In the genomic region with DNA sequence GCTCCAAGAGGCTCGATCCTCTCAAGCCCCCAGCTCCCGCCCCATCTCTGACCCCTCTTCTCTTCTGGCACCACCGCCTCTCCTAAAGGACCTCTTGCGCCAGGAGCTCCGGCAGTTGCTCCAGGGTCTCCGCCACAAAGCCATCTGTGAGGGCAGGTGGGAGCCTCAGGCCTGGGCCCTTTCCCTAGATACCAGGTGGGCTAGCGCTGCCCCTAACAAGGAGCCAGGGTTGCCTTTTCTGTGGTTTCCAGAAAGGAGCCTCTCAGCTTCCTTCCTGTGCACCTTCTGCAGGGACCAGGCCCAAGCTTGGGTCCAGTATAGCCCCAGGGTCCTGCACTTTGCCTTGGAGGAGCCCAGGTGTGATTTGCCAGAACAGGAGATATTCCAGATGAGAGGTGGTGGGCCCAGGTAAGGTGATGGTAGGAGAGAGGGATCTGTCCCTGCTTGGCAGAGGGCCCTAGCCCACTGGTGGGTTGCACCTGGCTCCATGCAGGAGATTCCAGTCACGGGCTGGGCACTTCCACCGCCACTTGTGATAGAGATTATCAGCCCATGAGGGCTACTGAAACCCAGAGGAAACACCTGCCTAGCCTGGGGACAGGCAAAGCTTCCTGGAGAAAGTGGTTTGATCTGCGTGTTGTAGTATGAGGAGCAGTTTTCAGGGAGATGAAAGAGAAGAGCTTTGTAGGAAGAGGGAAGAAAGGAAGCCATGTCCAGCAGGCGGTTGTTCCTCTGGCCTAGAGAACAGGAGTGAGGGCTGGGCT, we compare ENCODE assay signal across 8 cellular contexts. TPM values are rescaled to one million over a fixed set of nuclear protein-coding genes. Genes with fewer than 3 reads are reported as not detected.
DNase-seq lines count a peak whose midpoint lies in the region; TF ChIP-seq lines count a peak whose summit lies in the region.

No MANE protein-coding gene starts in this region.

- no peak overlapping the region for H3K27ac ChIP-seq in CD8-positive, alpha-beta memory T cell (ENCODE audit: low read depth, low read length)
- H3K27ac ChIP-seq in effector memory CD4-positive, alpha-beta T cell (ENCODE audit: insufficient read depth, low read length, poor library complexity, severe bottlenecking) = no peak overlapping the region
- H3K27ac ChIP-seq in neuronal stem cell (replicated peaks; ENCODE audit: low read length) = no peak overlapping the region

- H3K14ac ChIP-seq in neuronal stem cell (ENCODE audit: low read length) = no peak overlapping the region

- no peak overlapping the region for H4K8ac ChIP-seq in neuronal stem cell (ENCODE audit: low read depth, low read length)

- H3K27ac Mint-ChIP-seq in CD8-positive, alpha-beta memory T cell = peak overlapping the region in 4 of 8 donors; percentile 26 to 90 (median 64)

- no peak for TF ChIP-seq CTCF in GM10248 (IDR thresholded peaks at IDR 0.05; ENCODE audit: control extremely low read depth, extremely low read depth, low read depth, missing control alignments)

- no peaks in the 10 kb centered on the region for H3K27me3 Mint-ChIP-seq in CD8-positive, alpha-beta memory T cell

- H2AFZ ChIP-seq in neuronal stem cell (ENCODE audit: low read length) = peak overlapping the region; percentile 99

- H3K9me3 Mint-ChIP-seq in CD8-positive, alpha-beta memory T cell = no peaks in the 10 kb centered on the region

- H3K9me3 ChIP-seq in CD8-positive, alpha-beta memory T cell (ENCODE audit: low read length) = no peaks in the 10 kb centered on the region
- no peaks in the 10 kb centered on the region for H3K9me3 ChIP-seq in effector memory CD4-positive, alpha-beta T cell (ENCODE audit: control insufficient read depth, low read length)
- H3K9me3 ChIP-seq in neuronal stem cell (replicated peaks in 1 of 2; ENCODE audit: control insufficient read depth in 2 of 2, insufficient read depth in 1 of 2, low read depth in 1 of 2, low read length in 2 of 2) = no peaks in the 10 kb centered on the region

- peak overlapping the region; percentile 78 for H3K18ac ChIP-seq in neuronal stem cell (ENCODE audit: low read length)

- peak overlapping the region; percentile 91 to 98 (median 94) for H3K4me3 Mint-ChIP-seq in CD8-positive, alpha-beta memory T cell

- peak overlapping the region; percentile 92 for H3K4me2 ChIP-seq in neuronal stem cell (ENCODE audit: insufficient read depth, low read length, poor library complexity, severe bottlenecking)

- peak overlapping the region; percentile 16 for H2BK5ac ChIP-seq in neuronal stem cell (ENCODE audit: low read length)

- no peak overlapping the region for H3K4ac ChIP-seq in neuronal stem cell (ENCODE audit: low read length)

- TF ChIP-seq POLR2A in erythroblast (IDR thresholded peaks at IDR 0.05; ENCODE audit: low read length) = no peak

- no peak overlapping the region for H4K91ac ChIP-seq in neuronal stem cell (ENCODE audit: low read depth, low read length, poor library complexity)

- H3K27me3 ChIP-seq in CD8-positive, alpha-beta memory T cell (ENCODE audit: insufficient read depth, low read length, poor library complexity, severe bottlenecking) = no peaks in the 10 kb centered on the region
- no peaks in the 10 kb centered on the region for H3K27me3 ChIP-seq in effector memory CD4-positive, alpha-beta T cell (replicated peaks; ENCODE audit: control insufficient read depth, insufficient read depth, low read length, poor library complexity, severe bottlenecking)
- H3K27me3 ChIP-seq in neuronal stem cell (ENCODE audit: control insufficient read depth in 3 of 3, insufficient read depth in 3 of 3, low read depth in 1 of 3, low read length in 3 of 3) = no peaks in the 10 kb centered on the region

- H2BK12ac ChIP-seq in neuronal stem cell (ENCODE audit: low read length) = no peak overlapping the region

- no peaks in the 10 kb centered on the region for H3K36me3 ChIP-seq in CD8-positive, alpha-beta memory T cell (ENCODE audit: insufficient read depth, low read length)
- H3K36me3 ChIP-seq in effector memory CD4-positive, alpha-beta T cell (ENCODE audit: control insufficient read depth, insufficient read depth, low read length) = no peaks in the 10 kb centered on the region
- peaks cover 2 to 10% of the 10 kb centered on the region in 2 donors for H3K36me3 ChIP-seq in neuronal stem cell (replicated peaks in 1 of 2; ENCODE audit: control insufficient read depth in 2 of 2, insufficient read depth in 2 of 2, low read length in 2 of 2)

- H3K79me1 ChIP-seq in neuronal stem cell (ENCODE audit: low read depth, low read length) = peaks cover 2% of the 10 kb centered on the region

- peak overlapping the region; percentile 19 for H2BK15ac ChIP-seq in neuronal stem cell (ENCODE audit: low read length)

- peaks cover 0 to 2% (median 0%) of the 10 kb centered on the region in 3 donors for H3K36me3 Mint-ChIP-seq in CD8-positive, alpha-beta memory T cell

- CTCF ChIA-PET in CD8-positive, alpha-beta memory T cell (lab: Charles Lee) = interaction anchor here (0.6 to 2.0 kb wide), 6 partner anchors 9 to 46 kb away, joined by 3 to 5 read pairs (median 4); a partner anchor contains a TSS
- CTCF ChIA-PET in GM10248 (lab: Yijun Ruan, JAX) = interaction anchor here (1.0 to 6.4 kb wide), 7 partner anchors 13 to 661 kb away, joined by 3 to 59 read pairs (median 6); no protein-coding TSS in a partner anchor

- peak overlapping the region; percentile 35 for H3K23ac ChIP-seq in neuronal stem cell (ENCODE audit: low read depth, low read length, poor library complexity)

- DNase-seq in CD8-positive, alpha-beta memory T cell = no peak
- DNase-seq in NCI-H510A treated with DMSO at 0.1 percent for 48 hours (lab: John Stamatoyannopoulos, UW) (peak; percentile 87), neuronal stem cell (ENCODE audit: low spot score) (no peak), C1 segment of cervical spinal cord (lab: John Stamatoyannopoulos, UW) (no peak), erythroblast (lab: John Stamatoyannopoulos, UW) (no peak), GM10248 (ENCODE audit: extremely low spot score) (no peak), D341Med (ENCODE audit: low spot score) (no peak)
- DNase-seq in effector memory CD4-positive, alpha-beta T cell = no peak

- H3K4me1 ChIP-seq in CD8-positive, alpha-beta memory T cell (ENCODE audit: insufficient read depth, low read length) = peaks cover 8% of the 10 kb centered on the region
- peaks cover 9% of the 10 kb centered on the region for H3K4me1 ChIP-seq in effector memory CD4-positive, alpha-beta T cell (ENCODE audit: control insufficient read depth, insufficient read depth, low read length, poor library complexity, severe bottlenecking)
- peaks cover 18 to 29% of the 10 kb centered on the region in 2 donors for H3K4me1 ChIP-seq in neuronal stem cell (ENCODE audit: control insufficient read depth in 2 of 2, insufficient read depth in 1 of 2, low read depth in 1 of 2, low read length in 2 of 2)

- POLR2A ChIA-PET in CD8-positive, alpha-beta memory T cell (lab: Charles Lee) = interaction anchor here (0.8 kb wide), 1 partner anchor 23 kb away, joined by 6 read pairs; a partner anchor contains a TSS
- POLR2A ChIA-PET in GM10248 (lab: Yijun Ruan, JAX) = interaction anchor here (0.6 to 1.0 kb wide), 2 partner anchors 16 to 17 kb away, joined by 3 to 4 read pairs; a partner anchor contains a TSS

- peak overlapping the region; percentile 68 for H3K9ac ChIP-seq in neuronal stem cell (ENCODE audit: low read depth, low read length, poor library complexity)

- H2AK5ac ChIP-seq in neuronal stem cell (ENCODE audit: low read depth, low read length) = peak overlapping the region; percentile 66

- H3K4me3 ChIP-seq in CD8-positive, alpha-beta memory T cell (ENCODE audit: low read length) = peak overlapping the region; percentile 60
- H3K4me3 ChIP-seq in effector memory CD4-positive, alpha-beta T cell (ENCODE audit: insufficient read depth, low read depth, low read length, poor library complexity, severe bottlenecking) = peak overlapping the region; percentile 75
- H3K4me3 ChIP-seq in neuronal stem cell (ENCODE audit: low read length in 2 of 2) = peak overlapping the region; percentile 63 to 83

- no CpG with 5 or more reads among the region's 11 CpGs for WGBS in neuronal stem cell (ENCODE audit: extremely low coverage in 2 of 2, insufficient read length in 2 of 2, insufficient replicate concordance in 1 of 2), 2 donors

- no peak overlapping the region for H2BK120ac ChIP-seq in neuronal stem cell (ENCODE audit: low read depth, low read length)

- peaks cover 10 to 21% (median 14%) of the 10 kb centered on the region in 3 donors for H3K4me1 Mint-ChIP-seq in CD8-positive, alpha-beta memory T cell

RNA-seq across cellular contexts. Expression of a gene that starts 1.0 kb away (rescaled TPM):
- 1 to 10 TPM; 2.7 to 3.4 TPM for total RNA-seq in CD8-positive, alpha-beta memory T cell
- 0.43 TPM for polyA plus RNA-seq in CD8-positive, alpha-beta memory T cell
- polyA plus RNA-seq in neuronal stem cell (2013, experiment 1 of 2) = 5.3 TPM
- 5.5 TPM for polyA plus RNA-seq in neuronal stem cell (2013, experiment 2 of 2)

RNA-seq across cellular contexts. Expression of a gene that starts 13.4 kb away (rescaled TPM):
- total RNA-seq in CD8-positive, alpha-beta memory T cell = 10 to 100 TPM; 39.7 to 41.7 TPM
- polyA plus RNA-seq in CD8-positive, alpha-beta memory T cell = 1.9 TPM
- polyA plus RNA-seq in neuronal stem cell (2013, experiment 1 of 2) = 64.3 TPM
- polyA plus RNA-seq in neuronal stem cell (2013, experiment 2 of 2) = 60.7 TPM

RNA-seq across cellular contexts. Expression of a gene that starts 17.7 kb away (rescaled TPM):
- total RNA-seq in CD8-positive, alpha-beta memory T cell = 100 to 1,000 TPM; 184 to 205 TPM
- 190 TPM for polyA plus RNA-seq in CD8-positive, alpha-beta memory T cell
- polyA plus RNA-seq in neuronal stem cell (2013, experiment 1 of 2) = 44.2 TPM
- 41.9 TPM for polyA plus RNA-seq in neuronal stem cell (2013, experiment 2 of 2)

RNA-seq across cellular contexts. Expression of a gene that starts 22.6 kb away (rescaled TPM):
- 10 to 100 TPM; 85.8 to 94.7 TPM for total RNA-seq in CD8-positive, alpha-beta memory T cell
- polyA plus RNA-seq in CD8-positive, alpha-beta memory T cell = 32.9 TPM
- 11.1 TPM for polyA plus RNA-seq in neuronal stem cell (2013, experiment 1 of 2)
- 11.6 TPM for polyA plus RNA-seq in neuronal stem cell (2013, experiment 2 of 2)

RNA-seq across cellular contexts. Expression of a gene that starts 38.8 kb away (rescaled TPM):
- 1 to 10 TPM; 6.8 to 7.3 TPM for total RNA-seq in CD8-positive, alpha-beta memory T cell
- 0.21 TPM for polyA plus RNA-seq in CD8-positive, alpha-beta memory T cell
- 10.8 TPM for polyA plus RNA-seq in neuronal stem cell (2013, experiment 1 of 2)
- polyA plus RNA-seq in neuronal stem cell (2013, experiment 2 of 2) = 10.8 TPM
